ENCODE assay signal across 3 cellular contexts in the genomic region with DNA sequence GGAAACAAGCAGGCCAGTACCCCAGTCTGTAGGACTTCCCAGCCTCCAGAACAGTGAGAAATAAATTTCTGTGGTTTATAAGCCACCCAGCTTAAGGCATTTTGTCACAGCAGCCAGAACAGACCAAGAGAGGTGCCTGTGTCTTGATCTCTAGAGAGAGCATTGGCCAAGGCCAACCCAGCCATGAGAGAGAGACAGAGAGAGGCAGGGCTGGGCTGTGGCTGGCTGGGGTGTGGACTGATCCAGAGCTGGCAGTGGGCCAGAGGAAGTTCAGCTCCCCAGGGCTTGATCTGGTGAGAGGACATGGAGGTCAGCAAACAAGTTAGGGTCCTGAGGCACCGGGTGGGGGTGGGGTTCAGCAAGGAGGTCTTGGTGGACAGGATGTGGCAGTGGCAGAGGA. TPM values are rescaled to one million over a fixed set of nuclear protein-coding genes. Genes with fewer than 3 reads are reported as not detected.
"Had no signal": no experiment of that assay in that cellular context is flagged by ENCODE, and none has a peak within 500 bp of the region (broad histone marks: within the 10 kb centered on the region; RNA-seq: fewer than 3 reads in every experiment).

No MANE protein-coding gene starts in this region.

RNA-seq across cellular contexts. Expression of gene NPY4R2, which starts 14.4 kb away (rescaled TPM):
- total RNA-seq: GM23248, GM23338, H1 had no signal
- polyA plus RNA-seq: GM23248, GM23338 had no signal
